ENCODE assay signal across 8 cellular contexts in genomic region chr2:120175000-120175581, GRCh38. TPM values are rescaled to one million over a fixed set of nuclear protein-coding genes. Genes with fewer than 3 reads are reported as not detected.
DNase-seq lines count a peak whose midpoint lies in the region; ATAC-seq lines count a peak whose summit lies in the region.

No MANE protein-coding gene starts in this region.

- 13 to 15% methylated on average over 6 of the region's 6 CpGs for WGBS in aorta, 2 donors

- peak; percentile 72 for ATAC-seq in aorta (ENCODE audit: low FRiP score)

- intact Hi-C loops in aorta (cut with DNase I): loop anchor here (5.0 kb wide), 1 partner anchor 423 kb away; no protein-coding TSS in a partner anchor

- DNase-seq in NCI-H2081 (lab: John Stamatoyannopoulos, UW) (peak; percentile 50 to 58), NCI-H2081 treated with DMSO at 0.1 percent for 48 hours (lab: John Stamatoyannopoulos, UW) (no peak), LHCN-M2 (ENCODE audit: low read depth) (peak; percentile 59), RPMI8226 (peak; percentile 51), dermis microvascular lymphatic vessel endothelial cell (ENCODE audit: low read depth in 2 of 2) (peak; percentile 63 to 76), lung microvascular endothelial cell (ENCODE audit: low read depth in 2 of 2) (peak; percentile 75 to 85), aorta (no peak), islet precursor cell (no peak)

- no peaks in the 10 kb centered on the region for H3K27me3 ChIP-seq in aorta (ENCODE audit: control insufficient read depth in 1 of 2, insufficient read depth in 2 of 2, low read length in 1 of 2)

- H3K9me3 ChIP-seq in aorta (ENCODE audit: control insufficient read depth, low read length): no peaks in the 10 kb centered on the region

- H3K4me1 ChIP-seq in aorta (ENCODE audit: control insufficient read depth in 1 of 2, insufficient read depth in 2 of 2, low read length in 2 of 2): no peaks in the 10 kb centered on the region

- no peak overlapping the region for H3K27ac ChIP-seq in aorta (ENCODE audit: low read depth in 1 of 2, low read length in 2 of 2)

- no peaks in the 10 kb centered on the region for H3K36me3 ChIP-seq in aorta (ENCODE audit: control insufficient read depth in 1 of 2, insufficient read depth in 2 of 2, low read length in 1 of 2)

- no peak overlapping the region for H3K4me3 ChIP-seq in aorta (ENCODE audit: low read length in 2 of 2)

RNA-seq across cellular contexts. Expression of gene TMEM185B, which starts 48.1 kb away (rescaled TPM):
- total RNA-seq in LHCN-M2 (2014; rRNA removed) (39.8 and 41.6 TPM in 2 replicates), dermis microvascular lymphatic vessel endothelial cell (19.0 and 34.8 TPM in 2 replicates), lung microvascular endothelial cell (19.2 and 33.3 TPM in 2 replicates), aorta (10 to 100 TPM; 17.5 to 20.8 TPM)
- polyA plus RNA-seq in LHCN-M2 (2012): 17.1 TPM
- polyA plus RNA-seq in aorta: 1 to 10 TPM; 4.9 to 8.0 TPM

Comparison
In these comparisons a context has a peak if more than half of its experiments do, and no peak if none do; other contexts are left out.
1. DNase-seq: peak in NCI-H2081 (2 of 2), LHCN-M2 (single experiment), RPMI8226 (single experiment), dermis microvascular lymphatic vessel endothelial cell (2 of 2) and lung microvascular endothelial cell (2 of 2); none in NCI-H2081 treated with DMSO at 0.1 percent for 48 hours (single experiment), aorta (0 of 2) and islet precursor cell (single experiment).